ENCODE assay signal across 1 cellular context in genomic region chr6:57432162-57432561, GRCh38.
TF ChIP-seq lines count a peak whose summit lies in the region.

No MANE protein-coding gene starts in this region.

TF ChIP-seq in WTC11, 78 proteins besides CTCF, POLR2A, EP300 and RAD21 (continued from another document):
- TF ChIP-seq HMGXB4 (CRISPR knock-in tag; IDR thresholded peaks at IDR 0.05) (no peak), FOXJ3 (CRISPR knock-in tag; IDR thresholded peaks at IDR 0.05; ENCODE audit: borderline replicate concordance) (no peak), CBFB (CRISPR knock-in tag; IDR thresholded peaks at IDR 0.05; ENCODE audit: low read depth) (no peak), ZNF281 (CRISPR knock-in tag; IDR thresholded peaks at IDR 0.05) (no peak)
- TF ChIP-seq, protein P1, sequence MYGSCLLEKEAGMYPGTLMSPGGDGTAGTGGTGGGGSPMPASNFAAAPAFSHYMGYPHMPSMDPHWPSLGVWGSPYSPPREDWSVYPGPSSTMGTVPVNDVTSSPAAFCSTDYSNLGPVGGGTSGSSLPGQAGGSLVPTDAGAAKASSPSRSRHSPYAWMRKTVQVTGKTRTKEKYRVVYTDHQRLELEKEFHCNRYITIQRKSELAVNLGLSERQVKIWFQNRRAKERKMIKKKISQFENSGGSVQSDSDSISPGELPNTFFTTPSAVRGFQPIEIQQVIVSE (CRISPR knock-in tag; IDR thresholded peaks at IDR 0.05; ENCODE audit: borderline replicate concordance), result no peak
TF ChIP-seq in WTC11: peak in this region for 0.
